Comparison of ENCODE assay signal across 8 cellular contexts in the genomic region with DNA sequence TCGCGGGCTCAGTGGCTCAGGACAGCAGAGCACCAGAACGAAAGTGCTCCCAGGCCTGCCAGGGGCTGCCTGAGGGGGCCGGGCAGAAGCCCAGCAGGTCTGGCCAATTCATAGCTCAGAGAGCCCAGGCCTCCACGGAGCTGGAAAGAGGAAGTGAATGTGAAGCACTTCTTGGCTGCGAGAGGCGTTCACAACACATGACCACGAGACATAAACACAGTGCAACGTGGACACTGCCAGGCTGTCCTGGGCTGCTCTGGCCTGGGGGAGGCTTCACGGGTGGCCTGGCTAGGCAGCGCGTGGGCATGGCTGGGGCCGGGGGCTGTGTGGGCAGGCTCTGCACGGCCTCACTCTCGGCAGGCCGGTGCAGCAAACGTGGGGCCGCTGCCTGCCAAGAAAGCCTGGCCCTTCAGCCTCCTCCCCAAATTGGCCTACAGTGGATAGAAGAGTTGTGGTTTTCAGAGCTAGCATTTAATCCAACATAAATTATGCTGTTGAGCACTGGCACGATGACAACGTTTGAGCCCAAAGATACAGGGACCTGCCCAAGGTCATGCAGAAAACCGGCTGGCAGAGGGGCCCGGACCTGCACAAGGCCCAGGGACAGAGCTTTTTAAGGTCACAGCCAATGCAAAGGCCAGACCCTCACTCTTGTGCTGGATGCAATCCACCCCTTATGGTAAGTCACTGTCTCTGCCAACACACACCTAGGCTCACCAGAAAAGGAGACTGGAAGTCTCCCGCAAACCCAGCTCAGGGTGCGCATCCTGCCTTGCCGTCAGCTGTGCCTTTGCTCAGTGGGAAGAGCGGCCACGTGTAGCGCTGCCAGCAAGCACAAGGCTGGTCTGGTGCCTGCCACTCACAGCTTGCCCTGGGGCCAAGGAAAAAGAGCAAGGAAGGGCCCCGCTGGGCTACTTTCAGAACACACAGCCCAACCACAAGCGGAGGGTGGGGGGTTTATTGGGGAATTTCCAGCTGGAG. TPM values are rescaled to one million over a fixed set of nuclear protein-coding genes. Genes with fewer than 3 reads are reported as not detected.
A peak's percentile ranks its signal among the peaks of the same experiment; 100 is the strongest.
DNase-seq lines count a peak whose midpoint lies in the region; ATAC-seq and TF ChIP-seq lines count a peak whose summit lies in the region.

No MANE protein-coding gene starts in this region.

- H3K27ac ChIP-seq in lung (ENCODE audit: low read depth in 1 of 2, low read length in 1 of 2) (peak overlapping the region; percentile 1 to 74), upper lobe of right lung (peak overlapping the region; percentile 76)

- H3K27me3 Mint-ChIP-seq in brain = no peaks in the 10 kb centered on the region

- H3K4me3 ChIP-seq in lung (no peak overlapping the region), upper lobe of right lung (peak overlapping the region; percentile 16)

- peaks cover 18% of the 10 kb centered on the region for H3K4me1 Mint-ChIP-seq in brain

- no peak for TF ChIP-seq CTCF in brain (conservative IDR thresholded peaks at IDR 0.05)
- no peak for TF ChIP-seq CTCF in lung (IDR thresholded peaks at IDR 0.05; ENCODE audit: control extremely low read depth, extremely low read depth)
- TF ChIP-seq CTCF in upper lobe of right lung (IDR thresholded peaks at IDR 0.05) = no peak

- H3K4me1 ChIP-seq in lung (ENCODE audit: control insufficient read depth in 2 of 2, insufficient read depth in 2 of 2, low read length in 2 of 2) (peaks cover 0 to 9% of the 10 kb centered on the region in 2 donors), upper lobe of right lung (peaks cover 21% of the 10 kb centered on the region)

- DNase-seq in Ammon's horn (ENCODE audit: low spot score) (peak; percentile 90), lung (ENCODE audit: low spot score) (peak; percentile 70), upper lobe of right lung (peak; percentile 77), RKO (ENCODE audit: low spot score) (no peak), NCI-H187 treated with DMSO at 0.1 percent for 48 hours (lab: John Stamatoyannopoulos, UW) (no peak)

- intact Hi-C loops in upper lobe of right lung (cut with DNase I) = no loop called here

- ATAC-seq in GM19455 (IDR thresholded peaks at IDR 0.05; ENCODE audit: unreplicated experiment) = peak; percentile 84
- peak; percentile 72 for ATAC-seq in HG03460 (IDR thresholded peaks at IDR 0.05; ENCODE audit: unreplicated experiment)
- peak; percentile 89 for ATAC-seq in lung (ENCODE audit: insufficient read depth, low FRiP score)
- peak; percentile 93 for ATAC-seq in upper lobe of right lung

- H3K36me3 ChIP-seq in lung (ENCODE audit: control insufficient read depth in 2 of 2, insufficient read depth in 2 of 2, low read length in 2 of 2) (peaks cover 0 to 6% of the 10 kb centered on the region in 2 donors), upper lobe of right lung (peaks cover 5% of the 10 kb centered on the region)

- H3K9me3 ChIP-seq in lung (ENCODE audit: control insufficient read depth in 2 of 2, insufficient read depth in 1 of 2, low read length in 1 of 2) (no peaks in the 10 kb centered on the region), upper lobe of right lung (no peaks in the 10 kb centered on the region)

- peak overlapping the region in 4 of 5 experiments; percentile 67 to 90 (median 80) for H3K27ac Mint-ChIP-seq in brain

- peaks cover 24% of the 10 kb centered on the region for H3K36me3 Mint-ChIP-seq in brain

- no peaks in the 10 kb centered on the region for H3K9me3 Mint-ChIP-seq in brain

- peak overlapping the region in 2 of 5 experiments; percentile 18 to 64 for H3K4me3 Mint-ChIP-seq in brain

- no peaks in the 10 kb centered on the region for H3K27me3 ChIP-seq in lung (ENCODE audit: control insufficient read depth, insufficient read depth)
- no peaks in the 10 kb centered on the region for H3K27me3 ChIP-seq in upper lobe of right lung

- WGBS in lung, 2 donors = 33 to 39% methylated on average over 29 to 30 of the region's 30 CpGs

RNA-seq across cellular contexts. Expression of a gene that starts 8.6 kb away (rescaled TPM):
- 50.1 TPM for polyA plus RNA-seq in brain (ENCODE audit: insufficient read depth, low read depth, low replicate concordance)
- 10 to 100 TPM; 45.6 to 75.3 TPM for total RNA-seq in lung
- 10 to 100 TPM; 34.6 to 91.0 TPM for polyA plus RNA-seq in lung
- total RNA-seq in upper lobe of right lung = 104 TPM

RNA-seq across cellular contexts. Expression of a gene that starts 25.5 kb away (rescaled TPM):
- polyA plus RNA-seq in brain (ENCODE audit: insufficient read depth, low read depth, low replicate concordance) = 0.27 TPM
- total RNA-seq in lung = under 1 TPM in 1 of 2 donors, not detected in 1; 0.12 TPM
- under 1 TPM; 0.02 to 0.06 TPM for polyA plus RNA-seq in lung
- not detected for total RNA-seq in upper lobe of right lung

RNA-seq across cellular contexts. Expression of a gene that starts 58.7 kb away (rescaled TPM):
- polyA plus RNA-seq in brain (ENCODE audit: insufficient read depth, low read depth, low replicate concordance) (43.9 TPM), lung (10 to 100 TPM; 22.9 to 27.0 TPM)
- total RNA-seq in lung (10 to 100 TPM; 42.1 to 62.9 TPM), upper lobe of right lung (69.4 TPM)

Comparison
In these comparisons a context has a peak if more than half of its experiments do, and no peak if none do; other contexts are left out.
1. DNase-seq: peak in Ammon's horn (single experiment), lung (single experiment) and upper lobe of right lung (single experiment); none in RKO (single experiment) and NCI-H187 treated with DMSO at 0.1 percent for 48 hours (single experiment).
2. Peak in every context shown above with its lines, with median percentiles within 50 percentile points of each other: ATAC-seq.